Comparison of ENCODE assay signal across 24 cellular contexts in genomic region chr5:56383761-56384160, GRCh38.
"Had no signal": no experiment of that assay in that cellular context is flagged by ENCODE, and none has a peak within 500 bp of the region (broad histone marks: within the 10 kb centered on the region; RNA-seq: fewer than 3 reads in every experiment).

No MANE protein-coding gene starts in this region.

- H3K4me3 Mint-ChIP-seq: endodermal cell, immature natural killer cell, nephron progenitor cell had no signal

- H3K36me3 ChIP-seq: colonic mucosa, gastrocnemius medialis, heart right ventricle, left ventricle myocardium inferior, ovary, right atrium auricular region, sigmoid colon, stomach, thoracic aorta, transverse colon had no signal

- H3K9me3 ChIP-seq: colonic mucosa, gastrocnemius medialis, heart right ventricle, left ventricle myocardium inferior, ovary, right atrium auricular region, sigmoid colon, stomach, thoracic aorta, transverse colon had no signal

- FAIRE-seq: endothelial cell of umbilical vein, keratinocyte had no signal

- H3K4me1 ChIP-seq: colonic mucosa, gastrocnemius medialis, heart right ventricle, left ventricle myocardium inferior, right atrium auricular region, sigmoid colon, stomach, transverse colon had no signal

- ATAC-seq: gastrocnemius medialis had no signal

- H3K36me3 Mint-ChIP-seq: immature natural killer cell, naive B cell had no signal

- DNase-seq: colonic mucosa; effector CD4-positive, alpha-beta T cell; endodermal cell; gastrocnemius medialis; heart right ventricle; immature natural killer cell; left cardiac atrium; left ventricle myocardium inferior; mesenchymal stem cell; naive B cell; nephron progenitor cell; sigmoid colon; stimulated activated CD4-positive, alpha-beta T cell treated with anti-CD3 and anti-CD28 coated beads, Interleukin-12 subunit alpha, Interleukin-12 subunit beta, amount 100 ng/mL, for 4 hours; stimulated activated naive CD4-positive, alpha-beta T cell; stomach; substantia nigra; transverse colon had no signal

- H3K9me3 Mint-ChIP-seq: endodermal cell, immature natural killer cell had no signal

- H3K4me1 Mint-ChIP-seq: endodermal cell, immature natural killer cell had no signal

- H3K4me3 ChIP-seq: colonic mucosa, gastrocnemius medialis, left ventricle myocardium inferior, lung, ovary, right atrium auricular region, sigmoid colon, skin epidermis, stomach, thoracic aorta, transverse colon had no signal

- H3K27me3 Mint-ChIP-seq: naive B cell had no signal

- H3K27ac ChIP-seq: colonic mucosa, gastrocnemius medialis, heart right ventricle, left ventricle myocardium inferior, ovary, right atrium auricular region, sigmoid colon, skin epidermis, stomach, thoracic aorta, transverse colon had no signal

- H3K27ac Mint-ChIP-seq: endodermal cell, immature natural killer cell, naive B cell, nephron progenitor cell had no signal

- H3K27me3 ChIP-seq: colonic mucosa, gastrocnemius medialis, heart right ventricle, ovary, right atrium auricular region, sigmoid colon, stomach, transverse colon had no signal
